8 cellular contexts compared by ENCODE assay signal in genomic region chr7:44082541-44083207, GRCh38. TPM values are rescaled to one million over a fixed set of nuclear protein-coding genes. Genes with fewer than 3 reads are reported as not detected.
DNase-seq lines count a peak whose midpoint lies in the region; ATAC-seq and TF ChIP-seq lines count a peak whose summit lies in the region.

No MANE protein-coding gene starts in this region.

- H3K36me3 Mint-ChIP-seq in T-cell (peaks cover 9% of the 10 kb centered on the region), progenitor cell of endocrine pancreas (ENCODE audit: insufficient read depth) (peaks cover 5% of the 10 kb centered on the region)

- no peaks in the 10 kb centered on the region for H3K27me3 Mint-ChIP-seq in T-cell
- peaks cover 17% of the 10 kb centered on the region for H3K27me3 Mint-ChIP-seq in progenitor cell of endocrine pancreas

- DNase-seq in GM13977 (ENCODE audit: low spot score), result peak; percentile 99
- DNase-seq in NCI-H146 (lab: John Stamatoyannopoulos, UW), result peak; percentile 99
- peak; percentile 90 to 100 (median 98) for DNase-seq in T-cell
- DNase-seq in amniotic stem cell (lab: John Stamatoyannopoulos, UW), result peak; percentile 98
- peak; percentile 99 for DNase-seq in left ventricle myocardium inferior
- DNase-seq in progenitor cell of endocrine pancreas (ENCODE audit: low spot score, unreplicated experiment), result peak; percentile 93
- peak; percentile 98 for DNase-seq in ureter (ENCODE audit: low spot score)

- H3K36me3 ChIP-seq in left ventricle myocardium inferior, result peaks cover 30% of the 10 kb centered on the region

- no peaks in the 10 kb centered on the region for H3K9me3 ChIP-seq in left ventricle myocardium inferior (replicated peaks)

- peak; percentile 91 for ATAC-seq in HG02870 (IDR thresholded peaks at IDR 0.05; ENCODE audit: unreplicated experiment)
- peak; percentile 92 to 96 (median 94) for ATAC-seq in T-cell (replicated peaks in 1 of 4)

- H3K27ac Mint-ChIP-seq in T-cell (peak overlapping the region; percentile 66 to 73), progenitor cell of endocrine pancreas (no peak overlapping the region)

- H3K27ac ChIP-seq in left ventricle myocardium inferior (replicated peaks), result peak overlapping the region; percentile 93

- peak overlapping the region; percentile 75 for H3K4me3 ChIP-seq in left ventricle myocardium inferior

- H3K9me3 Mint-ChIP-seq in T-cell (no peaks in the 10 kb centered on the region), progenitor cell of endocrine pancreas (ENCODE audit: low read depth) (no peaks in the 10 kb centered on the region)

- H3K4me3 Mint-ChIP-seq in T-cell (peak overlapping the region; percentile 86 to 91 (median 90)), progenitor cell of endocrine pancreas (ENCODE audit: low read depth) (peak overlapping the region; percentile 82)

- TF ChIP-seq CTCF in GM13977 (IDR thresholded peaks at IDR 0.05; ENCODE audit: extremely low read depth, insufficient read depth, missing control alignments), result no peak
- no peak for TF ChIP-seq CTCF in left ventricle myocardium inferior (IDR thresholded peaks at IDR 0.05; ENCODE audit: borderline replicate concordance)
- no peak for TF ChIP-seq CTCF in progenitor cell of endocrine pancreas (IDR thresholded peaks at IDR 0.05; ENCODE audit: unreplicated experiment)

- CTCF ChIA-PET in T-cell (lab: Charles Lee), result no interaction called here

- peaks cover 51% of the 10 kb centered on the region for H3K4me1 ChIP-seq in left ventricle myocardium inferior

- H3K27me3 ChIP-seq in left ventricle myocardium inferior (ENCODE audit: low read depth), result no peaks in the 10 kb centered on the region

- intact Hi-C loops in left ventricle myocardium inferior (cut with micrococcal nuclease), result no loop called here

- POLR2A ChIA-PET in T-cell (lab: Charles Lee), result no interaction called here

- in situ Hi-C loops in GM13977 (cut with MboI; ENCODE audit: low pct_unique_long_range_greater_than_20kb, low sequenced_read_pairs, unreplicated experiment), result no loop called here

- H3K4me1 Mint-ChIP-seq in T-cell (peaks cover 30 to 39% (median 30%) of the 10 kb centered on the region in 3 donors), progenitor cell of endocrine pancreas (ENCODE audit: low read depth) (peaks cover 9% of the 10 kb centered on the region)

RNA-seq across cellular contexts. Expression of gene POLM, which starts 0.3 kb away (rescaled TPM):
- total RNA-seq in T-cell (10 to 100 TPM; 39.5 to 81.9 (median 70.7) TPM), left ventricle myocardium inferior (12.4 TPM), progenitor cell of endocrine pancreas (33.3 and 33.8 TPM in 2 replicates), ureter (46.5 TPM)

RNA-seq across cellular contexts. Expression of gene PGAM2, which starts 17.3 kb away (rescaled TPM):
- total RNA-seq in T-cell (1 to 10 TPM; 1.1 to 2.9 (median 1.7) TPM), left ventricle myocardium inferior (671 TPM), progenitor cell of endocrine pancreas (1.8 and 2.5 TPM in 2 replicates), ureter (0.62 TPM)

RNA-seq across cellular contexts. Expression of gene AEBP1, which starts 21.5 kb away (rescaled TPM):
- total RNA-seq in T-cell (10 to 100 TPM; 18.1 to 28.4 (median 23.1) TPM), left ventricle myocardium inferior (20.5 TPM), progenitor cell of endocrine pancreas (52.2 and 57.5 TPM in 2 replicates), ureter (131 TPM)

RNA-seq across cellular contexts. Expression of gene DBNL, which starts 38.2 kb away (rescaled TPM):
- 100 to 1,000 TPM; 101 to 188 (median 156) TPM for total RNA-seq in T-cell
- total RNA-seq in left ventricle myocardium inferior, result 33.1 TPM
- total RNA-seq in progenitor cell of endocrine pancreas, result 68.0 and 68.3 TPM in 2 replicates
- total RNA-seq in ureter, result 107 TPM

RNA-seq across cellular contexts. Expression of gene POLD2, which starts 40.7 kb away (rescaled TPM):
- 10 to 100 TPM; 53.4 to 85.1 (median 72.6) TPM for total RNA-seq in T-cell
- total RNA-seq in left ventricle myocardium inferior, result 78.0 TPM
- total RNA-seq in progenitor cell of endocrine pancreas, result 95.4 and 104 TPM in 2 replicates
- total RNA-seq in ureter, result 92.0 TPM

Comparison
In these comparisons a context has a peak if more than half of its experiments do, and no peak if none do; other contexts are left out.
1. Peak in every context shown above with its lines: DNase-seq, ATAC-seq, H3K4me3 ChIP-seq and H3K27ac ChIP-seq.
2. RNA of gene PGAM2, which starts 17.3 kb away (total RNA-seq): 671 TPM in left ventricle myocardium inferior (single experiment); 1.8 to 2.5 TPM in progenitor cell of endocrine pancreas, 1.1 to 2.9 TPM in T-cell and 0.62 TPM in ureter (single experiment); every median in the first group is over 100 times any median in the second.